ENCODE assay signal across 24 cellular contexts in genomic region chr2:96530144-96530430, GRCh38. TPM values are rescaled to one million over a fixed set of nuclear protein-coding genes. Genes with fewer than 3 reads are reported as not detected.
A peak's percentile ranks its signal among the peaks of the same experiment; 100 is the strongest.
DNase-seq lines count a peak whose midpoint lies in the region; ATAC-seq, FAIRE-seq and TF ChIP-seq lines count a peak whose summit lies in the region.
"Had no signal": no experiment of that assay in that cellular context is flagged by ENCODE, and none has a peak within 500 bp of the region (broad histone marks: within the 10 kb centered on the region; RNA-seq: fewer than 3 reads in every experiment).

No MANE protein-coding gene starts in this region.

- H3K9ac ChIP-seq in H1 (replicated peaks in 1 of 4; ENCODE audit: extremely low read depth in 1 of 4, low read depth in 3 of 4, low read length in 3 of 4), result no peak overlapping the region

- H3K14ac ChIP-seq in H1 (ENCODE audit: insufficient read length), result no peak overlapping the region

- H3K23ac ChIP-seq in H1 (ENCODE audit: insufficient read length), result no peak overlapping the region

- H3K27ac ChIP-seq in HEK293 (ENCODE audit: extremely low read depth, low read depth, low read length), result no peak overlapping the region
- no peak overlapping the region for H3K27ac ChIP-seq in H1 (ENCODE audit: low read depth, low read length)
- H3K27ac ChIP-seq: A549, C4-2B, right lobe of liver, SJSA1 had no signal

- H4K20me1 ChIP-seq in H1 (replicated peaks in 1 of 2; ENCODE audit: control insufficient read depth in 1 of 2, insufficient read depth in 2 of 2, low read length in 2 of 2), result no peaks in the 10 kb centered on the region

- no peak for FAIRE-seq in H1 (lab: Jason Lieb, UNC)
- FAIRE-seq: A549, endometrium had no signal

- no peaks in the 10 kb centered on the region for H3K27me3 Mint-ChIP-seq in activated CD8-positive, alpha-beta T cell treated with anti-CD3 and anti-CD28 coated beads for 36 hours
- H3K27me3 Mint-ChIP-seq in activated CD8-positive, alpha-beta T cell treated with anti-CD3 and anti-CD28 coated beads, Interleukin-2, amount 10 ng/mL, durations not matched to agents 7 days and 5 days (ENCODE audit: low read depth), result no peaks in the 10 kb centered on the region
- peaks cover 0 to 3% of the 10 kb centered on the region in 2 donors for H3K27me3 Mint-ChIP-seq in stimulated activated naive B cell treated with anti-CD40 and anti-IgM and Interleukin-4, amounts not matched to agents 10 μg/mL and 1 μg/mL and 100 μg/mL, for 72 hours

- H3K27me3 ChIP-seq in H1 (replicated peaks in 1 of 4; ENCODE audit: control insufficient read depth in 3 of 4, extremely low read depth in 1 of 4, insufficient read depth in 3 of 4, low read length in 3 of 4), result peaks cover 0 to 28% (median 22%) of the 10 kb centered on the region in 4 experiments; a peak in 6 of 7 replicates
- H3K27me3 ChIP-seq: right lobe of liver, SJSA1 had no signal

- no peak overlapping the region for H2AFZ ChIP-seq in H1 (ENCODE audit: low read length)

- H3K18ac ChIP-seq in H1 (ENCODE audit: extremely low read depth, low read length), result no peak overlapping the region

- no peak for TF ChIP-seq POLR2A in H1 (IDR thresholded peaks at IDR 0.05; ENCODE audit: control extremely low read depth in 1 of 2, low read depth in 2 of 2, low read length in 2 of 2)

- 84% methylated on average over 6 of the region's 6 CpGs; no CpG with 5 or more reads in 1 of the 2 experiments for WGBS in H1 (ENCODE audit: extremely low coverage in 1 of 2, insufficient coverage in 1 of 2, insufficient read length in 1 of 2, insufficient replicate concordance in 2 of 2, low coverage in 1 of 2, low lambda C conversion rate in 2 of 2, missing lambda C conversion rate in 1 of 2), 2 experiments

- TF ChIP-seq CTCF in activated CD8-positive, alpha-beta T cell treated with anti-CD3 and anti-CD28 coated beads for 36 hours (IDR thresholded peaks at IDR 0.05), result no peak
- no peak for TF ChIP-seq CTCF in HEK293 (tag by site-specific recombination; IDR thresholded peaks at IDR 0.05)
- no peak for TF ChIP-seq CTCF in H1 (IDR thresholded peaks at IDR 0.05; ENCODE audit: control extremely low read depth in 1 of 3, insufficient read depth in 1 of 3, low read depth in 1 of 3, low read length in 3 of 3)

- H3K27ac Mint-ChIP-seq in activated CD8-positive, alpha-beta T cell treated with anti-CD3 and anti-CD28 coated beads for 36 hours, result peak overlapping the region; percentile 90
- no peak overlapping the region for H3K27ac Mint-ChIP-seq in activated CD8-positive, alpha-beta T cell treated with anti-CD3 and anti-CD28 coated beads, Interleukin-2, amount 10 ng/mL, durations not matched to agents 7 days and 5 days
- H3K27ac Mint-ChIP-seq in stimulated activated naive B cell treated with anti-CD40 and anti-IgM and Interleukin-4, amounts not matched to agents 10 μg/mL and 1 μg/mL and 100 μg/mL, for 72 hours, result peak overlapping the region; percentile 70
- H3K27ac Mint-ChIP-seq: type B pancreatic cell had no signal

- no peak overlapping the region for H2AK5ac ChIP-seq in H1 (ENCODE audit: low read depth, low read length)

- no peaks in the 10 kb centered on the region for H3K36me3 Mint-ChIP-seq in activated CD8-positive, alpha-beta T cell treated with anti-CD3 and anti-CD28 coated beads for 36 hours (ENCODE audit: low read depth)
- H3K36me3 Mint-ChIP-seq in activated CD8-positive, alpha-beta T cell treated with anti-CD3 and anti-CD28 coated beads, Interleukin-2, amount 10 ng/mL, durations not matched to agents 7 days and 5 days (ENCODE audit: low read depth), result no peaks in the 10 kb centered on the region
- no peaks in the 10 kb centered on the region for H3K36me3 Mint-ChIP-seq in stimulated activated naive B cell treated with anti-CD40 and anti-IgM and Interleukin-4, amounts not matched to agents 10 μg/mL and 1 μg/mL and 100 μg/mL, for 72 hours
- H3K36me3 Mint-ChIP-seq: type B pancreatic cell had no signal

- intact Hi-C loops in activated CD8-positive, alpha-beta T cell treated with anti-CD3 and anti-CD28 coated beads for 36 hours (cut with micrococcal nuclease), result loop anchor here (10.0 kb wide), 2 partner anchors 205 to 385 kb away; partner anchors contain the start of genes DUSP2 and ITPRIPL1

- no peak for ATAC-seq in activated CD8-positive, alpha-beta T cell treated with anti-CD3 and anti-CD28 coated beads for 36 hours
- no peak for ATAC-seq in activated CD8-positive, alpha-beta T cell treated with anti-CD3 and anti-CD28 coated beads, Interleukin-2, amount 10 ng/mL, durations not matched to agents 7 days and 5 days
- no peak for ATAC-seq in stimulated activated naive B cell treated with anti-CD40 and anti-IgM and Interleukin-4, amounts not matched to agents 10 μg/mL and 1 μg/mL and 100 μg/mL, for 72 hours (replicated peaks)
- ATAC-seq in left lobe of liver, result no peak
- ATAC-seq: A549, right lobe of liver had no signal

- POLR2A ChIA-PET in activated CD8-positive, alpha-beta T cell treated with anti-CD3 and anti-CD28 coated beads for 36 hours (lab: Charles Lee), result interaction anchor here (0.7 to 23.0 kb wide), 7 partner anchors 17 to 583 kb away, joined by 3 to 438 read pairs (median 4); partner anchors contain the start of genes ANKRD36, ARID5A and SNRNP200
- POLR2A ChIA-PET in activated CD8-positive, alpha-beta T cell treated with anti-CD3 and anti-CD28 coated beads, Interleukin-2, amount 10 ng/mL, durations not matched to agents 7 days and 5 days (lab: Charles Lee), result interaction anchor here (1.2 to 1.4 kb wide), 3 partner anchors 8 to 24 kb away, joined by 3 to 8 read pairs (median 5); no protein-coding TSS in a partner anchor
- POLR2A ChIA-PET in HEK293 (lab: Yijun Ruan, JAX) (interaction anchor here (1.8 kb wide), 1 partner anchor 264 kb away, joined by 4 read pairs; the partner anchor contains the start of genes CIAO1 and TMEM127), H1 (lab: Charles Lee; ENCODE audit: partially characterized antibody) (interaction anchor here (0.6 kb wide), 1 partner anchor 284 kb away, joined by 3 read pairs; no protein-coding TSS in a partner anchor)

- no peak overlapping the region for H4K5ac ChIP-seq in H1 (ENCODE audit: insufficient read length, low read depth, low read length)

- H3K4ac ChIP-seq in H1 (replicated peaks; ENCODE audit: insufficient read length, low read depth, low read length), result no peak overlapping the region

- H2BK12ac ChIP-seq in H1 (ENCODE audit: low read depth, low read length), result no peak overlapping the region

- H3K79me2 ChIP-seq in H1 (ENCODE audit: control insufficient read depth in 1 of 2, insufficient read depth in 2 of 2, low read length in 2 of 2), result no peaks in the 10 kb centered on the region

- H2BK15ac ChIP-seq in H1 (ENCODE audit: low read length), result no peak overlapping the region

- H3K4me1 Mint-ChIP-seq in activated CD8-positive, alpha-beta T cell treated with anti-CD3 and anti-CD28 coated beads for 36 hours (ENCODE audit: low read depth), result peaks cover 73% of the 10 kb centered on the region
- peaks cover 81% of the 10 kb centered on the region for H3K4me1 Mint-ChIP-seq in activated CD8-positive, alpha-beta T cell treated with anti-CD3 and anti-CD28 coated beads, Interleukin-2, amount 10 ng/mL, durations not matched to agents 7 days and 5 days (ENCODE audit: low read depth)
- peaks cover 76 to 95% of the 10 kb centered on the region in 2 donors for H3K4me1 Mint-ChIP-seq in stimulated activated naive B cell treated with anti-CD40 and anti-IgM and Interleukin-4, amounts not matched to agents 10 μg/mL and 1 μg/mL and 100 μg/mL, for 72 hours

- peak overlapping the region; percentile 7; the same call in 1 of the 2 replicates for H4K8ac ChIP-seq in H1 (ENCODE audit: extremely low read depth, insufficient read depth, low read length)

- H3K36me3 ChIP-seq in HEK293 (ENCODE audit: control insufficient read depth in 2 of 2, insufficient read depth in 1 of 2, low read length in 2 of 2), result no peaks in the 10 kb centered on the region
- H3K36me3 ChIP-seq in H1 (ENCODE audit: control insufficient read depth in 2 of 4, insufficient read depth in 4 of 4, low read length in 3 of 4), result no peaks in the 10 kb centered on the region
- H3K36me3 ChIP-seq: right lobe of liver, SJSA1 had no signal

- H3K9me3 ChIP-seq in HEK293 (ENCODE audit: control insufficient read depth, insufficient read depth, low read depth, low read length) (no peaks in the 10 kb centered on the region), H1 (ENCODE audit: insufficient read depth in 2 of 2, low read depth in 1 of 2, low read length in 1 of 2) (no peaks in the 10 kb centered on the region)
- H3K9me3 ChIP-seq: A549, right lobe of liver, SJSA1 had no signal

- no peaks in the 10 kb centered on the region for H3K79me1 ChIP-seq in H1 (ENCODE audit: low read depth, low read length)

- peaks cover 35% of the 10 kb centered on the region for H3K4me1 ChIP-seq in HEK293 (ENCODE audit: control insufficient read depth, insufficient read depth, low read length)
- H3K4me1 ChIP-seq in H1 (replicated peaks in 1 of 4; ENCODE audit: control insufficient read depth in 3 of 4, insufficient read depth in 4 of 4, low read length in 3 of 4), result peaks cover 2 to 4% (median 3%) of the 10 kb centered on the region in 4 experiments

- peaks cover 8% of the 10 kb centered on the region; the same call in 1 of the 2 replicates for H3K23me2 ChIP-seq in H1 (ENCODE audit: low read depth, low read length)

- H3K9me3 Mint-ChIP-seq in activated CD8-positive, alpha-beta T cell treated with anti-CD3 and anti-CD28 coated beads for 36 hours, result no peaks in the 10 kb centered on the region
- no peaks in the 10 kb centered on the region for H3K9me3 Mint-ChIP-seq in activated CD8-positive, alpha-beta T cell treated with anti-CD3 and anti-CD28 coated beads, Interleukin-2, amount 10 ng/mL, durations not matched to agents 7 days and 5 days (ENCODE audit: insufficient read depth)
- H3K9me3 Mint-ChIP-seq in stimulated activated naive B cell treated with anti-CD40 and anti-IgM and Interleukin-4, amounts not matched to agents 10 μg/mL and 1 μg/mL and 100 μg/mL, for 72 hours, result no peaks in the 10 kb centered on the region
- H3K9me3 Mint-ChIP-seq: type B pancreatic cell had no signal

- no peak overlapping the region for H3K56ac ChIP-seq in H1 (replicated peaks; ENCODE audit: insufficient read length, low read depth, low read length)

- DNase-seq in activated CD8-positive, alpha-beta T cell treated with anti-CD3 and anti-CD28 coated beads for 36 hours, result no peak
- no peak for DNase-seq in activated CD8-positive, alpha-beta T cell treated with anti-CD3 and anti-CD28 coated beads, Interleukin-2, amount 10 ng/mL, durations not matched to agents 7 days and 5 days
- DNase-seq in H1 (ENCODE audit: low read depth in 1 of 2, low spot score in 2 of 2) (no peak), left lobe of liver (ENCODE audit: low spot score) (no peak), NCI-H1417 treated with DMSO at 0.1 percent for 48 hours (lab: John Stamatoyannopoulos, UW) (no peak)
- no peak for DNase-seq in stimulated activated naive B cell treated with anti-CD40 and anti-IgM and Interleukin-4, amounts not matched to agents 10 μg/mL and 1 μg/mL and 100 μg/mL, for 72 hours
- DNase-seq in stimulated activated CD4-positive, alpha-beta T cell treated with anti-CD3 and anti-CD28 coated beads, Interleukin-1b, Interleukin-23, amount 100 ng/mL, for 48 hours, result no peak
- DNase-seq: activated CD4-positive, CD25-positive, alpha-beta regulatory T cell treated with anti-CD3 and anti-CD28 coated beads, Interleukin-2, amount 50 U/mL, for 72 hours; amygdala; Karpas-422; NCI-H1105; NCI-H69; OCI-M1; stimulated activated CD4-positive, alpha-beta T cell treated with anti-CD3 and anti-CD28 coated beads, Interleukin-4, amount 100 ng/mL, for 24 hours; T1000 had no signal

- no peak overlapping the region for H4K91ac ChIP-seq in H1 (replicated peaks; ENCODE audit: insufficient read length, low read length)

- no peak overlapping the region for H3K4me3 ChIP-seq in HEK293 (ENCODE audit: low read depth, low read length)
- no peak overlapping the region for H3K4me3 ChIP-seq in H1 (ENCODE audit: extremely low read depth in 1 of 4, insufficient read depth in 2 of 4, low read depth in 3 of 4, low read length in 4 of 4)
- H3K4me3 ChIP-seq: A549, right lobe of liver, SJSA1 had no signal

- no peak overlapping the region for H3K4me2 ChIP-seq in H1 (ENCODE audit: insufficient read depth in 1 of 2, low read depth in 2 of 2, low read length in 2 of 2)
- H3K4me2 ChIP-seq: A549 had no signal

- TF ChIP-seq RAD21 in H1 (IDR thresholded peaks at IDR 0.05 in 1 of 2, conservative IDR thresholded peaks at IDR 0.05 in 1 of 2; ENCODE audit: low read depth in 2 of 2, low read length in 2 of 2), result no peak

- CTCF ChIA-PET in activated CD8-positive, alpha-beta T cell treated with anti-CD3 and anti-CD28 coated beads for 36 hours (lab: Charles Lee), result interaction anchor here (1.2 to 13.5 kb wide), 5 partner anchors 20 to 322 kb away, joined by 3 to 91 read pairs (median 5); partner anchors contain the start of gene STARD7
- CTCF ChIA-PET in activated CD8-positive, alpha-beta T cell treated with anti-CD3 and anti-CD28 coated beads, Interleukin-2, amount 10 ng/mL, durations not matched to agents 7 days and 5 days (lab: Charles Lee), result interaction anchor here (0.9 to 5.5 kb wide), 3 partner anchors 7 to 41 kb away, joined by 3 to 56 read pairs (median 27); partner anchors contain the start of gene ARID5A
- CTCF ChIA-PET in HEK293 (lab: Yijun Ruan, JAX) (interaction anchor here (1.0 to 2.1 kb wide), 4 partner anchors 21 to 356 kb away, joined by 3 to 7 read pairs (median 5); no protein-coding TSS in a partner anchor), H1 (lab: Charles Lee; ENCODE audit: partially characterized antibody) (interaction anchor here (0.6 to 18.5 kb wide), 10 partner anchors 10 to 191 kb away, joined by 3 to 361 read pairs (median 4); no protein-coding TSS in a partner anchor)

- no peak for TF ChIP-seq EP300 in H1 (IDR thresholded peaks at IDR 0.05; ENCODE audit: borderline replicate concordance in 1 of 2, low read depth in 2 of 2, low read length in 2 of 2)

- H2BK120ac ChIP-seq in H1 (replicated peaks; ENCODE audit: low read depth, low read length), result no peak overlapping the region

- H3K4me3 Mint-ChIP-seq in activated CD8-positive, alpha-beta T cell treated with anti-CD3 and anti-CD28 coated beads for 36 hours, result no peak overlapping the region
- no peak overlapping the region for H3K4me3 Mint-ChIP-seq in activated CD8-positive, alpha-beta T cell treated with anti-CD3 and anti-CD28 coated beads, Interleukin-2, amount 10 ng/mL, durations not matched to agents 7 days and 5 days
- peak overlapping the region in 1 of 2 donors; percentile 17 for H3K4me3 Mint-ChIP-seq in stimulated activated naive B cell treated with anti-CD40 and anti-IgM and Interleukin-4, amounts not matched to agents 10 μg/mL and 1 μg/mL and 100 μg/mL, for 72 hours
- H3K4me3 Mint-ChIP-seq: type B pancreatic cell had no signal

- H2BK20ac ChIP-seq in H1 (ENCODE audit: low read length), result no peak overlapping the region

- no peak overlapping the region for H2BK5ac ChIP-seq in H1 (ENCODE audit: low read depth, low read length)

RNA-seq across cellular contexts. Expression of gene ARID5A, which starts 6.5 kb away (rescaled TPM):
- total RNA-seq in activated CD8-positive, alpha-beta T cell treated with anti-CD3 and anti-CD28 coated beads for 36 hours, result 10 to 100 TPM; 61.5 to 64.3 TPM
- total RNA-seq in activated CD8-positive, alpha-beta T cell treated with anti-CD3 and anti-CD28 coated beads, Interleukin-2, amount 10 ng/mL, durations not matched to agents 7 days and 5 days, result 10 to 100 TPM; 37.7 to 40.1 TPM
- 4.4 and 5.3 TPM in 2 replicates for total RNA-seq in H1 (2021; fragmentation: NEBNext Ultra II Directional; extraction: Animal tissue kit (Norgen Biotek cat#: 25700))
- 3.3 and 3.8 TPM in 2 replicates for polyA plus RNA-seq in H1 (2011; rRNA removed)
- 2.8 TPM for polyA plus RNA-seq in H1 (2011; cell fraction: cytosol; rRNA removed)
- 5.1 TPM for polyA plus RNA-seq in H1 (2011; cell fraction: nucleus; rRNA removed)
- 1.8 to 4.2 TPM (median 3.5 TPM) in 4 replicates for polyA plus RNA-seq in H1 (2012, experiment 1 of 2)
- 3.3 TPM for polyA plus RNA-seq in H1 (2012, experiment 2 of 2)
- polyA plus RNA-seq in H1 (2013, experiment 1 of 2), result 4.2 TPM
- polyA plus RNA-seq in H1 (2013, experiment 2 of 2), result 4.2 TPM
- 0.76 and 1.4 TPM in 2 replicates for polyA minus RNA-seq in H1 (2011; rRNA and poly(A)+ RNA removed)
- polyA minus RNA-seq in H1 (2011; cell fraction: cytosol; rRNA and poly(A)+ RNA removed), result 4.3 TPM
- polyA minus RNA-seq in H1 (2011; cell fraction: nucleus; rRNA and poly(A)+ RNA removed), result 3.3 TPM
- 18.9 TPM for total RNA-seq in left lobe of liver

RNA-seq across cellular contexts. Expression of gene NEURL3, which starts 24.9 kb away (rescaled TPM):
- under 1 TPM in 1 of 2 experiments, not detected in 1; 0.25 TPM for total RNA-seq in activated CD8-positive, alpha-beta T cell treated with anti-CD3 and anti-CD28 coated beads for 36 hours
- total RNA-seq in activated CD8-positive, alpha-beta T cell treated with anti-CD3 and anti-CD28 coated beads, Interleukin-2, amount 10 ng/mL, durations not matched to agents 7 days and 5 days, result not detected
- total RNA-seq in H1 (2021; fragmentation: NEBNext Ultra II Directional; extraction: Animal tissue kit (Norgen Biotek cat#: 25700)), result not detected in 2 replicates
- 0.03 TPM in 1 of 2 replicates, not detected in the other for polyA plus RNA-seq in H1 (2011; rRNA removed)
- polyA plus RNA-seq in H1 (2011; cell fraction: cytosol; rRNA removed), result not detected
- not detected for polyA plus RNA-seq in H1 (2011; cell fraction: nucleus; rRNA removed)
- polyA plus RNA-seq in H1 (2012, experiment 1 of 2), result not detected in 4 replicates
- not detected for polyA plus RNA-seq in H1 (2012, experiment 2 of 2)
- not detected for polyA plus RNA-seq in H1 (2013, experiment 1 of 2)
- not detected for polyA plus RNA-seq in H1 (2013, experiment 2 of 2)
- not detected in 2 replicates for polyA minus RNA-seq in H1 (2011; rRNA and poly(A)+ RNA removed)
- polyA minus RNA-seq in H1 (2011; cell fraction: cytosol; rRNA and poly(A)+ RNA removed), result not detected
- polyA minus RNA-seq in H1 (2011; cell fraction: nucleus; rRNA and poly(A)+ RNA removed), result not detected
- total RNA-seq in left lobe of liver, result 0.43 TPM
- total RNA-seq: chondrocyte, fibroblast of villous mesenchyme, SJSA1 had no signal
